Comparison of ENCODE assay signal across 7 cellular contexts in genomic region chr20:63657937-63658748, GRCh38.
DNase-seq lines count a peak whose midpoint lies in the region; ATAC-seq and TF ChIP-seq lines count a peak whose summit lies in the region.

A gene with protein sequence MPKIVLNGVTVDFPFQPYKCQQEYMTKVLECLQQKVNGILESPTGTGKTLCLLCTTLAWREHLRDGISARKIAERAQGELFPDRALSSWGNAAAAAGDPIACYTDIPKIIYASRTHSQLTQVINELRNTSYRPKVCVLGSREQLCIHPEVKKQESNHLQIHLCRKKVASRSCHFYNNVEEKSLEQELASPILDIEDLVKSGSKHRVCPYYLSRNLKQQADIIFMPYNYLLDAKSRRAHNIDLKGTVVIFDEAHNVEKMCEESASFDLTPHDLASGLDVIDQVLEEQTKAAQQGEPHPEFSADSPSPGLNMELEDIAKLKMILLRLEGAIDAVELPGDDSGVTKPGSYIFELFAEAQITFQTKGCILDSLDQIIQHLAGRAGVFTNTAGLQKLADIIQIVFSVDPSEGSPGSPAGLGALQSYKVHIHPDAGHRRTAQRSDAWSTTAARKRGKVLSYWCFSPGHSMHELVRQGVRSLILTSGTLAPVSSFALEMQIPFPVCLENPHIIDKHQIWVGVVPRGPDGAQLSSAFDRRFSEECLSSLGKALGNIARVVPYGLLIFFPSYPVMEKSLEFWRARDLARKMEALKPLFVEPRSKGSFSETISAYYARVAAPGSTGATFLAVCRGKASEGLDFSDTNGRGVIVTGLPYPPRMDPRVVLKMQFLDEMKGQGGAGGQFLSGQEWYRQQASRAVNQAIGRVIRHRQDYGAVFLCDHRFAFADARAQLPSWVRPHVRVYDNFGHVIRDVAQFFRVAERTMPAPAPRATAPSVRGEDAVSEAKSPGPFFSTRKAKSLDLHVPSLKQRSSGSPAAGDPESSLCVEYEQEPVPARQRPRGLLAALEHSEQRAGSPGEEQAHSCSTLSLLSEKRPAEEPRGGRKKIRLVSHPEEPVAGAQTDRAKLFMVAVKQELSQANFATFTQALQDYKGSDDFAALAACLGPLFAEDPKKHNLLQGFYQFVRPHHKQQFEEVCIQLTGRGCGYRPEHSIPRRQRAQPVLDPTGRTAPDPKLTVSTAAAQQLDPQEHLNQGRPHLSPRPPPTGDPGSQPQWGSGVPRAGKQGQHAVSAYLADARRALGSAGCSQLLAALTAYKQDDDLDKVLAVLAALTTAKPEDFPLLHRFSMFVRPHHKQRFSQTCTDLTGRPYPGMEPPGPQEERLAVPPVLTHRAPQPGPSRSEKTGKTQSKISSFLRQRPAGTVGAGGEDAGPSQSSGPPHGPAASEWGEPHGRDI (N-terminal part only) (plus strand): TSS chr20:63658312. CDS start chr20:63659403, 1,091 bp downstream.

- ATAC-seq in GM18508 (IDR thresholded peaks at IDR 0.05; ENCODE audit: insufficient read depth, unreplicated experiment): peak; percentile 53
- ATAC-seq in HG02981 (IDR thresholded peaks at IDR 0.05; ENCODE audit: unreplicated experiment): peak; percentile 81

- no peak for TF ChIP-seq CTCF in retinal pigment epithelial cell (conservative IDR thresholded peaks at IDR 0.05; ENCODE audit: low read depth, low read length)

- peak within 1 kb of the TSS; percentile 90 for H3K4me3 ChIP-seq in retinal pigment epithelial cell (ENCODE audit: low read length)

- peak; percentile 26 for DNase-seq in NCI-H2081 treated with DMSO at 0.1 percent for 48 hours (lab: John Stamatoyannopoulos, UW)
- DNase-seq in T1000 (lab: John Stamatoyannopoulos, UW): peak; percentile 78
- DNase-seq in astrocyte of the hippocampus (ENCODE audit: low read depth, low spot score): peak; percentile 97
- peak; percentile 85 to 97 for DNase-seq in hippocampal formation (lab: John Stamatoyannopoulos, UW)
- peak; percentile 77 for DNase-seq in retinal pigment epithelial cell (ENCODE audit: low read depth)

Comparison
In these comparisons a context has a peak if more than half of its experiments do, and no peak if none do; other contexts are left out.
1. Peak in every context shown above with its lines: DNase-seq, ATAC-seq and H3K4me3 ChIP-seq.
2. DNase-seq: peak in every context shown above with its lines; median percentile 97 in astrocyte of the hippocampus; 91 in hippocampal formation; 78 in T1000; 77 in retinal pigment epithelial cell; 26 in NCI-H2081 treated with DMSO at 0.1 percent for 48 hours.